ENCODE assay signal across 3 cellular contexts in genomic region chr13:95679722-95680121, GRCh38.
TF ChIP-seq lines count a peak whose summit lies in the region.

No MANE protein-coding gene starts in this region.

TF ChIP-seq in SK-N-SH, 30 proteins besides CTCF, POLR2A, EP300 and RAD21:
- TF ChIP-seq IRF3 (IDR thresholded peaks at IDR 0.05; ENCODE audit: low read depth, low read length) (no peak), NRF1 (IDR thresholded peaks at IDR 0.05; ENCODE audit: low read depth, low read length) (no peak), RXRA (IDR thresholded peaks at IDR 0.05; ENCODE audit: borderline replicate concordance, low read depth) (no peak), TCF12 (IDR thresholded peaks at IDR 0.05) (no peak), REST (IDR thresholded peaks at IDR 0.05; ENCODE audit: low read depth, low read length) (no peak), GABPA (IDR thresholded peaks at IDR 0.05; ENCODE audit: low read depth) (no peak), MEF2A (IDR thresholded peaks at IDR 0.05; ENCODE audit: borderline replicate concordance, low read depth) (no peak), SIN3A (IDR thresholded peaks at IDR 0.05; ENCODE audit: borderline replicate concordance, low read depth, low read length) (no peak), MAX (IDR thresholded peaks at IDR 0.05; ENCODE audit: low read depth) (no peak), TAF1 (IDR thresholded peaks at IDR 0.05; ENCODE audit: borderline replicate concordance, low read depth, low read length) (no peak), GATA2 (CRISPR knock-in tag; IDR thresholded peaks at IDR 0.05) (no peak), NFIC (IDR thresholded peaks at IDR 0.05; ENCODE audit: borderline replicate concordance) (no peak), TEAD4 (IDR thresholded peaks at IDR 0.05; ENCODE audit: borderline replicate concordance, insufficient read depth) (no peak), EZH2phosphoT487 (IDR thresholded peaks at IDR 0.05; ENCODE audit: borderline replicate concordance, low read depth) (no peak), YY1 (IDR thresholded peaks at IDR 0.05; ENCODE audit: low read depth) (no peak), FOXM1 (IDR thresholded peaks at IDR 0.05; ENCODE audit: low read depth) (no peak)

TF ChIP-seq in SK-N-SH treated with all-trans-retinoic acid at 6 μM for 48 hours, 23 proteins besides CTCF, POLR2A, EP300 and RAD21:
- no peak for TF ChIP-seq TSHZ2 (CRISPR knock-in tag; IDR thresholded peaks at IDR 0.05)
- TF ChIP-seq ZFP3 (CRISPR knock-in tag; IDR thresholded peaks at IDR 0.05) = no peak
- no peak for TF ChIP-seq BACH2 (CRISPR knock-in tag; IDR thresholded peaks at IDR 0.05; ENCODE audit: borderline replicate concordance)
- no peak for TF ChIP-seq ESRRG (CRISPR knock-in tag; IDR thresholded peaks at IDR 0.05)
- TF ChIP-seq GLIS3 (CRISPR knock-in tag; IDR thresholded peaks at IDR 0.05) = no peak
- TF ChIP-seq TCF4 (CRISPR knock-in tag; IDR thresholded peaks at IDR 0.05; ENCODE audit: borderline replicate concordance) = no peak
- no peak for TF ChIP-seq CSDC2 (CRISPR knock-in tag; IDR thresholded peaks at IDR 0.05)
- no peak for TF ChIP-seq PATZ1 (CRISPR knock-in tag; IDR thresholded peaks at IDR 0.05; ENCODE audit: borderline replicate concordance)
- TF ChIP-seq ZNF8 (CRISPR knock-in tag; IDR thresholded peaks at IDR 0.05) = no peak
- no peak for TF ChIP-seq PPARA (CRISPR knock-in tag; IDR thresholded peaks at IDR 0.05; ENCODE audit: borderline replicate concordance)
- TF ChIP-seq TOX (CRISPR knock-in tag; IDR thresholded peaks at IDR 0.05; ENCODE audit: borderline replicate concordance) = no peak
- no peak for TF ChIP-seq ISL1 (CRISPR knock-in tag; IDR thresholded peaks at IDR 0.05)
- TF ChIP-seq CREB5 (CRISPR knock-in tag; IDR thresholded peaks at IDR 0.05; ENCODE audit: low read depth) = no peak
- no peak for TF ChIP-seq SNAI2 (CRISPR knock-in tag; IDR thresholded peaks at IDR 0.05)
- no peak for TF ChIP-seq ZFP30 (CRISPR knock-in tag; IDR thresholded peaks at IDR 0.05)
- TF ChIP-seq ARNTL (CRISPR knock-in tag; IDR thresholded peaks at IDR 0.05; ENCODE audit: borderline replicate concordance, low read depth) = no peak

TF ChIP-seq in K562, 482 proteins besides CTCF, POLR2A, EP300 and RAD21:
- TF ChIP-seq MTA3 (IDR thresholded peaks at IDR 0.05; ENCODE audit: borderline replicate concordance) (no peak), CREB3L1 (IDR thresholded peaks at IDR 0.05; ENCODE audit: borderline replicate concordance, low read depth) (no peak), SMAD4 (CRISPR knock-in tag; conservative IDR thresholded peaks at IDR 0.05) (no peak), ARID2 (IDR thresholded peaks at IDR 0.05) (no peak), SAFB2 (IDR thresholded peaks at IDR 0.05; ENCODE audit: borderline replicate concordance, low read depth, low read length, severe bottlenecking) (no peak), ZSCAN29 (IDR thresholded peaks at IDR 0.05) (no peak), THRA (IDR thresholded peaks at IDR 0.05) (no peak)
TF ChIP-seq in K562: peak in this region for 0.
